ENCODE assay signal across 8 cellular contexts in genomic region chr21:25501996-25502665, GRCh38.
DNase-seq lines count a peak whose midpoint lies in the region; ATAC-seq and TF ChIP-seq lines count a peak whose summit lies in the region.

No MANE protein-coding gene starts in this region.

- no peak overlapping the region for H3K27ac ChIP-seq in MM.1S (ENCODE audit: low read length)
- no peak overlapping the region for H3K27ac ChIP-seq in substantia nigra (ENCODE audit: low read depth, low read length, poor library complexity, severe bottlenecking)

- no peaks in the 10 kb centered on the region for H3K36me3 ChIP-seq in MM.1S (replicated peaks; ENCODE audit: insufficient read depth, low read length)

- H3F3A ChIP-seq in MM.1S (ENCODE audit: insufficient read depth, low read length): no peaks in the 10 kb centered on the region

- H3K4me3 ChIP-seq in MM.1S (ENCODE audit: low read length): no peak overlapping the region

- H3K9me2 ChIP-seq in MM.1S (replicated peaks; ENCODE audit: insufficient read depth, low read length): no peaks in the 10 kb centered on the region

- peak; percentile 21 for DNase-seq in activated T-cell treated with anti-CD3 and anti-CD28 coated beads for 4 hours
- DNase-seq in stimulated activated CD8-positive, alpha-beta memory T cell treated with anti-CD3 and anti-CD28 coated beads, Interleukin-15, amount 100 ng/mL, for 48 hours (ENCODE audit: low read depth in 2 of 2): peak; percentile 43 to 54
- no peak for DNase-seq in COLO829 (ENCODE audit: low spot score)
- DNase-seq in SHP77 treated with DMSO at 0.1 percent for 48 hours (lab: John Stamatoyannopoulos, UW): no peak
- no peak for DNase-seq in MM.1S
- no peak for DNase-seq in substantia nigra (lab: John Stamatoyannopoulos, UW)

- H2AFZ ChIP-seq in MM.1S (ENCODE audit: low read length): no peak overlapping the region

- H3K9ac ChIP-seq in MM.1S (ENCODE audit: low read length): no peak overlapping the region

- no peaks in the 10 kb centered on the region for H3K4me1 ChIP-seq in MM.1S (ENCODE audit: low read length)

- H3K4me2 ChIP-seq in MM.1S (ENCODE audit: low read depth, low read length): no peak overlapping the region

- H3K9me3 ChIP-seq in MM.1S (replicated peaks; ENCODE audit: insufficient read depth, low read length): no peaks in the 10 kb centered on the region

- ATAC-seq in GM19467 (IDR thresholded peaks at IDR 0.05; ENCODE audit: unreplicated experiment): peak; percentile 55
- ATAC-seq in HG03196 (IDR thresholded peaks at IDR 0.05; ENCODE audit: unreplicated experiment): peak; percentile 54

- H4K20me1 ChIP-seq in MM.1S (ENCODE audit: insufficient read depth, low read length): no peaks in the 10 kb centered on the region

- TF ChIP-seq CTCF in MM.1S (IDR thresholded peaks at IDR 0.05; ENCODE audit: low read length): no peak

- H3K27me3 ChIP-seq in MM.1S (replicated peaks; ENCODE audit: insufficient read depth, low read length): no peaks in the 10 kb centered on the region

- no peaks in the 10 kb centered on the region for H3K79me2 ChIP-seq in MM.1S (ENCODE audit: low read length)

Comparison
In these comparisons a context has a peak if more than half of its experiments do, and no peak if none do; other contexts are left out.
1. DNase-seq: peak in activated T-cell treated with anti-CD3 and anti-CD28 coated beads for 4 hours (single experiment) and stimulated activated CD8-positive, alpha-beta memory T cell treated with anti-CD3 and anti-CD28 coated beads, Interleukin-15, amount 100 ng/mL, for 48 hours (2 of 2); none in COLO829 (single experiment), SHP77 treated with DMSO at 0.1 percent for 48 hours (single experiment), MM.1S (single experiment) and substantia nigra (0 of 49).